Comparison of ENCODE assay signal across 29 cellular contexts in genomic region chr17:77496401-77496801, GRCh38.
A peak's percentile ranks its signal among the peaks of the same experiment; 100 is the strongest.
DNase-seq lines count a peak whose midpoint lies in the region; ATAC-seq and TF ChIP-seq lines count a peak whose summit lies in the region.
"Had no signal": no experiment of that assay in that cellular context is flagged by ENCODE, and none has a peak within 500 bp of the region (broad histone marks: within the 10 kb centered on the region; RNA-seq: fewer than 3 reads in every experiment).

No MANE protein-coding gene starts in this region.

- DNase-seq in activated naive CD4-positive, alpha-beta T cell treated with anti-CD3 and anti-CD28 coated beads for 36 hours, result peak; percentile 4
- no peak for DNase-seq in activated naive CD4-positive, alpha-beta T cell treated with Interleukin-2 at 50 U/mL for 16 hours
- DNase-seq in RWPE1 (ENCODE audit: low spot score) (no peak), left lobe of liver (ENCODE audit: low spot score) (peak; percentile 40), testis (peak; percentile 14), NCI-H82 treated with DMSO at 0.1 percent for 48 hours (lab: John Stamatoyannopoulos, UW; ENCODE audit: unreplicated experiment) (no peak), LoVo (ENCODE audit: low spot score) (no peak)
- DNase-seq: activated CD4-positive, CD25-positive, alpha-beta regulatory T cell treated with anti-CD3 and anti-CD28 coated beads, Interleukin-2, amount 50 U/mL, for 72 hours; activated naive CD4-positive, alpha-beta T cell treated with anti-CD3 and anti-CD28 coated beads, Interleukin-2, amount 50 U/mL, for 16 hours; anterior cingulate cortex; BE2C; DMS53; effector memory CD4-positive, alpha-beta T cell; foreskin fibroblast; heart right ventricle; MM.1S; NCI-H2029; NCI-H2227 treated with DMSO at 0.1 percent for 48 hours; NCI-H69; SJCRH30; T-helper 1 cell had no signal

- WGBS in testis, 2 donors, result 88 to 92% methylated on average over 11 to 12 of the region's 12 CpGs

- peaks cover 24% of the 10 kb centered on the region for H3K36me3 Mint-ChIP-seq in activated naive CD4-positive, alpha-beta T cell treated with anti-CD3 and anti-CD28 coated beads for 36 hours (ENCODE audit: low read depth)

- POLR2A ChIA-PET in RWPE1 (lab: Yijun Ruan, JAX; ENCODE audit: low non-redundant PET), result no interaction called here

- H3K9me3 ChIP-seq in testis, result no peaks in the 10 kb centered on the region
- H3K9me3 ChIP-seq: BE2C, HAP-1, heart right ventricle, Peyer's patch, SJCRH30, tibial artery had no signal

- H3K9me3 Mint-ChIP-seq in activated naive CD4-positive, alpha-beta T cell treated with anti-CD3 and anti-CD28 coated beads for 36 hours, result no peaks in the 10 kb centered on the region
- H3K9me3 Mint-ChIP-seq: activated CD4-positive, alpha-beta memory T cell treated with anti-CD3 and anti-CD28 coated beads for 36 hours; stimulated activated naive CD8-positive, alpha-beta T cell treated with anti-CD3 and anti-CD28 coated beads, Interleukin-15, amount 100 ng/mL, for 72 hours had no signal

- no peaks in the 10 kb centered on the region for H3K27me3 ChIP-seq in testis
- H3K27me3 ChIP-seq: BE2C, heart right ventricle, Peyer's patch, SJCRH30, tibial artery had no signal

- no peak for TF ChIP-seq POLR2A in testis (IDR thresholded peaks at IDR 0.05)

- no peak overlapping the region for H3K4me3 Mint-ChIP-seq in activated naive CD4-positive, alpha-beta T cell treated with anti-CD3 and anti-CD28 coated beads for 36 hours
- H3K4me3 Mint-ChIP-seq: activated CD4-positive, alpha-beta memory T cell treated with anti-CD3 and anti-CD28 coated beads for 36 hours; stimulated activated naive CD8-positive, alpha-beta T cell treated with anti-CD3 and anti-CD28 coated beads, Interleukin-15, amount 100 ng/mL, for 72 hours had no signal

- H3K27ac Mint-ChIP-seq in activated naive CD4-positive, alpha-beta T cell treated with anti-CD3 and anti-CD28 coated beads for 36 hours, result no peak overlapping the region
- H3K27ac Mint-ChIP-seq: activated CD4-positive, alpha-beta memory T cell treated with anti-CD3 and anti-CD28 coated beads for 36 hours had no signal

- no peaks in the 10 kb centered on the region for H3K36me3 ChIP-seq in testis (ENCODE audit: low read depth, missing control alignments)

- TF ChIP-seq CTCF in RWPE1 (conservative IDR thresholded peaks at IDR 0.05; ENCODE audit: low read depth) (no peak), testis (IDR thresholded peaks at IDR 0.05) (no peak)

- CTCF ChIA-PET in activated naive CD4-positive, alpha-beta T cell treated with anti-CD3 and anti-CD28 coated beads for 36 hours (lab: Charles Lee), result interaction anchor here (0.5 to 4.1 kb wide), 8 partner anchors 36 to 398 kb away, joined by 3 to 93 read pairs (median 10); no protein-coding TSS in a partner anchor
- CTCF ChIA-PET in RWPE1 (lab: Yijun Ruan, JAX), result no interaction called here

- no peaks in the 10 kb centered on the region for H3K4me1 ChIP-seq in testis
- H3K4me1 ChIP-seq: BE2C, HAP-1, SJCRH30 had no signal

- H3K27ac ChIP-seq in RWPE1 (peak overlapping the region; percentile 29), testis (no peak overlapping the region)
- H3K27ac ChIP-seq: heart right ventricle, Peyer's patch, SJCRH30, tibial artery had no signal

- ATAC-seq in left lobe of liver, result no peak
- ATAC-seq in GM18511 (IDR thresholded peaks at IDR 0.05; ENCODE audit: unreplicated experiment), result no peak
- ATAC-seq: heart right ventricle; K562; stimulated activated naive CD8-positive, alpha-beta T cell treated with anti-CD3 and anti-CD28 coated beads, Interleukin-15, amount 100 ng/mL, for 72 hours had no signal

- no peaks in the 10 kb centered on the region for H3K27me3 Mint-ChIP-seq in activated naive CD4-positive, alpha-beta T cell treated with anti-CD3 and anti-CD28 coated beads for 36 hours (ENCODE audit: low read depth)
- H3K27me3 Mint-ChIP-seq: activated CD4-positive, alpha-beta memory T cell treated with anti-CD3 and anti-CD28 coated beads for 36 hours; stimulated activated naive CD8-positive, alpha-beta T cell treated with anti-CD3 and anti-CD28 coated beads, Interleukin-15, amount 100 ng/mL, for 72 hours had no signal

- no peak overlapping the region for H3K4me3 ChIP-seq in testis
- H3K4me3 ChIP-seq: HAP-1, heart right ventricle, K562, Peyer's patch, SJCRH30, skin epidermis, tibial artery had no signal

- H3K4me1 Mint-ChIP-seq in activated naive CD4-positive, alpha-beta T cell treated with anti-CD3 and anti-CD28 coated beads for 36 hours (ENCODE audit: low read depth), result peaks cover 11% of the 10 kb centered on the region

- intact Hi-C loops in activated naive CD4-positive, alpha-beta T cell treated with anti-CD3 and anti-CD28 coated beads for 36 hours (cut with micrococcal nuclease), result no loop called here
- intact Hi-C loops in testis (cut with DNase I; ENCODE audit: low total_unique reads), result no loop called here

Comparison
In these comparisons a context has a peak if more than half of its experiments do, and no peak if none do; other contexts are left out.
1. DNase-seq: peak in activated naive CD4-positive, alpha-beta T cell treated with anti-CD3 and anti-CD28 coated beads for 36 hours (single experiment), left lobe of liver (single experiment) and testis (single experiment); none in activated naive CD4-positive, alpha-beta T cell treated with Interleukin-2 at 50 U/mL for 16 hours (single experiment), RWPE1 (single experiment), NCI-H82 treated with DMSO at 0.1 percent for 48 hours (single experiment) and LoVo (single experiment).